In genomic region chr19:48102870-48103751, GRCh38 we compare ENCODE assay signal across 8 cellular contexts. TPM values are rescaled to one million over a fixed set of nuclear protein-coding genes. Genes with fewer than 3 reads are reported as not detected.
A peak's percentile ranks its signal among the peaks of the same experiment; 100 is the strongest.
DNase-seq lines count a peak whose midpoint lies in the region; ATAC-seq, FAIRE-seq and TF ChIP-seq lines count a peak whose summit lies in the region.

No MANE protein-coding gene starts in this region.

- TF ChIP-seq POLR2A in ovary (IDR thresholded peaks at IDR 0.05) = no peak

- intact Hi-C loops in ovary (cut with DNase I) = loop anchor here in 1 of 4 donors (10.0 kb wide), 1 partner anchor 52 kb away; no protein-coding TSS in a partner anchor

- no peaks in the 10 kb centered on the region for H3K9me3 ChIP-seq in ovary

- WGBS in ovary, 3 donors = 49 to 57% (median 54%) methylated on average over 13 of the region's 13 CpGs

- H3K27ac ChIP-seq in ovary = no peak overlapping the region

- no peaks in the 10 kb centered on the region for H3K36me3 Mint-ChIP-seq in neural crest cell (ENCODE audit: low read depth)

- H3K36me3 ChIP-seq in ovary = no peaks in the 10 kb centered on the region

- no peak for TF ChIP-seq EP300 in ovary (IDR thresholded peaks at IDR 0.05)

- H3K4me1 Mint-ChIP-seq in neural crest cell = peaks cover 8% of the 10 kb centered on the region

- H3K4me3 Mint-ChIP-seq in neural crest cell = no peak overlapping the region

- peak overlapping the region; percentile 29 for H3K27ac Mint-ChIP-seq in neural crest cell (ENCODE audit: unreplicated experiment)

- TF ChIP-seq CTCF in D721Med (IDR thresholded peaks at IDR 0.05; ENCODE audit: insufficient read depth, missing control alignments) (peak; percentile 74), neural crest cell (conservative IDR thresholded peaks at IDR 0.05) (peak; percentile 71), ovary (IDR thresholded peaks at IDR 0.05) (no peak)

- H3K4me3 ChIP-seq in ovary = no peak overlapping the region

- no peaks in the 10 kb centered on the region for H3K27me3 Mint-ChIP-seq in neural crest cell (ENCODE audit: low read depth)

- no peaks in the 10 kb centered on the region for H3K4me1 ChIP-seq in ovary (ENCODE audit: insufficient read depth)

- no peaks in the 10 kb centered on the region for H3K9me3 Mint-ChIP-seq in neural crest cell

- FAIRE-seq in D721Med (lab: Jason Lieb, UNC) = no peak

- no peaks in the 10 kb centered on the region for H3K27me3 ChIP-seq in ovary

- DNase-seq in D721Med (ENCODE audit: insufficient read length, low spot score) = peak; percentile 68
- DNase-seq in HUDEP-2 (lab: John Stamatoyannopoulos, UW; ENCODE audit: unreplicated experiment in 76 of 76) = peak in 44 of 76 experiments; percentile 5 to 69 (median 36)
- peak; percentile 31 to 45 for DNase-seq in SHP77 (lab: John Stamatoyannopoulos, UW)
- peak; percentile 73 for DNase-seq in dermis blood vessel endothelial cell
- DNase-seq in neural crest cell (ENCODE audit: low read depth, low spot score) = peak; percentile 64
- no peak for DNase-seq in ovary

- no peak for ATAC-seq in GM18498 (IDR thresholded peaks at IDR 0.05; ENCODE audit: unreplicated experiment)
- no peak for ATAC-seq in HG02798 (IDR thresholded peaks at IDR 0.05; ENCODE audit: poor library complexity, unreplicated experiment)

RNA-seq across cellular contexts. Expression of gene PLA2G4C, which starts 7.5 kb away (rescaled TPM):
- total RNA-seq in dermis blood vessel endothelial cell (28.4 and 104 TPM in 2 replicates), neural crest cell (1.1 and 2.0 TPM in 2 replicates), ovary (1 to 10 TPM; 2.9 to 6.9 (median 4.9) TPM)
- polyA plus RNA-seq in ovary = 10 to 100 TPM in 1 of 2 donors, 1 to 10 TPM in 1; 3.6 to 32.0 TPM

RNA-seq across cellular contexts. Expression of gene CABP5, which starts 59.2 kb away (rescaled TPM):
- total RNA-seq in dermis blood vessel endothelial cell (not detected in 2 replicates), neural crest cell (not detected in 2 replicates), ovary (not detected)
- not detected for polyA plus RNA-seq in ovary

Comparison
In these comparisons a context has a peak if more than half of its experiments do, and no peak if none do; other contexts are left out.
1. DNase-seq: peak in D721Med (single experiment), HUDEP-2 (44 of 76), SHP77 (2 of 2), dermis blood vessel endothelial cell (single experiment) and neural crest cell (single experiment); none in ovary (0 of 5).
2. CTCF ChIP-seq: peak in D721Med (single experiment) and neural crest cell (single experiment); none in ovary (0 of 3).